ENCODE assay signal across 20 cellular contexts in the genomic region with DNA sequence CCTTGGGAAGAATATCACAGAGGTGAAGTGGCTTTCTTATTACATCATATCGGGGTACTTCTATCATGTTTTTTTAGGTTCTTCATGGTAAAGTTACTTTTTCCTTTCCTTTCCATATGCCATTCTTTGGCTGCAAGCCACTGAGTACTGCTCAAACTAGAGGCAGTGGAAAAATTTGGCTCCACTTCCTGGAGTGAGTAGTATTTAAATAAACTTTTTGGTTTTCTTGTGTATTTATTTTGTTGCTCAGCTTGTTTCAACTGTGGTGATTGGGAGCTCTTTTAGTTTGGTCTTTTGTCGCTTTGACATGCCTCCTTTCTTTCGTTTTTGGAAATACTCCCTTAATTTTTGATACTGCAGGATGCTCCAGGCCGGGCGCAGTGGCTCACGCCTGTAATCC.
DNase-seq lines count a peak whose midpoint lies in the region; ATAC-seq and TF ChIP-seq lines count a peak whose summit lies in the region.
"Had no signal": no experiment of that assay in that cellular context is flagged by ENCODE, and none has a peak within 500 bp of the region (broad histone marks: within the 10 kb centered on the region; RNA-seq: fewer than 3 reads in every experiment).

No MANE protein-coding gene starts in this region.

- TF ChIP-seq CTCF in astrocyte of the spinal cord (IDR thresholded peaks at IDR 0.05; ENCODE audit: low read depth, low read length): no peak
- TF ChIP-seq CTCF in tibial nerve (IDR thresholded peaks at IDR 0.05): no peak

- peaks cover 0 to 58% (median 0%) of the 10 kb centered on the region in 3 donors for H3K36me3 ChIP-seq in tibial nerve
- H3K36me3 ChIP-seq: HAP-1 had no signal

- whole genome bisulfite sequencing in tibial nerve, 2 donors: 98% methylated on average over 6 of the region's 6 CpGs

- no peak for ATAC-seq in HG03571 (IDR thresholded peaks at IDR 0.05; ENCODE audit: unreplicated experiment)
- no peak for ATAC-seq in HG03378 (IDR thresholded peaks at IDR 0.05; ENCODE audit: unreplicated experiment)
- ATAC-seq: K562 had no signal

- TF ChIP-seq POLR2A in tibial nerve (IDR thresholded peaks at IDR 0.05): no peak

- in situ Hi-C loops in astrocyte of the spinal cord (cut with HindIII; ENCODE audit: low sequenced_read_pairs): no loop called here

- TF ChIP-seq EP300 in tibial nerve (IDR thresholded peaks at IDR 0.05): no peak

- DNase-seq in EH (ENCODE audit: low read depth): peak; percentile 62
- peak; percentile 31 for DNase-seq in M059J (ENCODE audit: low read depth)
- peak; percentile 49 for DNase-seq in astrocyte of the spinal cord (ENCODE audit: low read depth, low spot score)
- DNase-seq in hepatic stellate cell (ENCODE audit: low spot score): peak; percentile 7
- no peak for DNase-seq in COR-L47 (lab: John Stamatoyannopoulos, UW)
- no peak for DNase-seq in tibial nerve (ENCODE audit: low spot score in 2 of 2)
- DNase-seq: Calu3; CD4-positive, alpha-beta T cell; DMS53; NCI-H1417; NCI-H187; NCI-H2107; NCI-H510A; NCI-H82; RPMI8226; SHP77 treated with DMSO at 0.1 percent for 48 hours had no signal

- H3K27me3 ChIP-seq in tibial nerve: no peaks in the 10 kb centered on the region

- H3K9me3 ChIP-seq in tibial nerve: peaks cover 0 to 11% (median 0%) of the 10 kb centered on the region in 4 donors
- H3K9me3 ChIP-seq: HAP-1 had no signal

- no peak overlapping the region for H3K27ac ChIP-seq in tibial nerve

- H3K4me1 ChIP-seq in tibial nerve: no peaks in the 10 kb centered on the region
- H3K4me1 ChIP-seq: HAP-1 had no signal

- no peak overlapping the region for H3K4me3 ChIP-seq in astrocyte of the spinal cord (ENCODE audit: low read depth, low read length)
- no peak overlapping the region for H3K4me3 ChIP-seq in tibial nerve
- H3K4me3 ChIP-seq: HAP-1, K562 had no signal

Comparison
In these comparisons a context has a peak if more than half of its experiments do, and no peak if none do; other contexts are left out.
1. DNase-seq: peak in EH (single experiment), M059J (single experiment), astrocyte of the spinal cord (single experiment) and hepatic stellate cell (single experiment); none in COR-L47 (single experiment) and tibial nerve (0 of 2).